In genomic region chr4:78565971-78566372, GRCh38 we compare ENCODE assay signal across 14 cellular contexts. TPM values are rescaled to one million over a fixed set of nuclear protein-coding genes. Genes with fewer than 3 reads are reported as not detected.
DNase-seq lines count a peak whose midpoint lies in the region; ATAC-seq and TF ChIP-seq lines count a peak whose summit lies in the region.
"Had no signal": no experiment of that assay in that cellular context is flagged by ENCODE, and none has a peak within 500 bp of the region (broad histone marks: within the 10 kb centered on the region; RNA-seq: fewer than 3 reads in every experiment).

No MANE protein-coding gene starts in this region.

- no peak for TF ChIP-seq POLR2A in adrenal gland (IDR thresholded peaks at IDR 0.05)

- no peaks in the 10 kb centered on the region for H3K36me3 ChIP-seq in HUES48 (ENCODE audit: control insufficient read depth, insufficient read depth, low read length)
- no peaks in the 10 kb centered on the region for H3K36me3 ChIP-seq in lower lobe of right lung
- no peaks in the 10 kb centered on the region for H3K36me3 ChIP-seq in adrenal gland (replicated peaks in 1 of 2)
- H3K36me3 ChIP-seq: BLaER1 treated with 17β-estradiol and CSF1 and Interleukin-3, amounts not matched to agents 10 nM and 100 nM had no signal

- ATAC-seq in lower lobe of right lung (peak; percentile 31 to 53), HG02623 (IDR thresholded peaks at IDR 0.05; ENCODE audit: unreplicated experiment) (no peak)
- no peak for ATAC-seq in activated T-helper 17 cell treated with anti-CD3 and anti-CD28 coated beads, Interleukin-2, amount 50 U/mL, for 72 hours (replicated peaks)

- no peaks in the 10 kb centered on the region for H3K36me3 Mint-ChIP-seq in activated T-helper 17 cell treated with anti-CD3 and anti-CD28 coated beads, Interleukin-2, amount 50 U/mL, for 72 hours (ENCODE audit: low read depth)

- H3K4me1 ChIP-seq in HUES48 (ENCODE audit: control insufficient read depth, insufficient read depth, low read length) (peaks cover 69% of the 10 kb centered on the region), lower lobe of right lung (peaks cover 47% of the 10 kb centered on the region), adrenal gland (replicated peaks in 1 of 2) (peaks cover 0 to 18% of the 10 kb centered on the region in 2 donors)

- H3K27ac Mint-ChIP-seq in activated T-helper 17 cell treated with anti-CD3 and anti-CD28 coated beads, Interleukin-2, amount 50 U/mL, for 72 hours, result no peak overlapping the region
- H3K27ac Mint-ChIP-seq: activated B cell treated with CpG ODN at 0.5 μM for 24 hours had no signal

- DNase-seq in ACHN (peak; percentile 10), choroid plexus epithelial cell (ENCODE audit: low read depth) (peak; percentile 69), lower lobe of right lung (no peak), HuH-7.5 (ENCODE audit: low spot score) (no peak), adrenal gland (no peak)
- DNase-seq: activated B cell treated with CpG ODN at 0.5 μM for 24 hours; activated naive CD4-positive, alpha-beta T cell treated with Interleukin-2 at 50 U/mL for 16 hours; effector CD4-positive, alpha-beta T cell; NCI-H1048; retina had no signal

- WGBS in adrenal gland, 4 donors, result 84 to 94% (median 89%) methylated on average over 2 of the region's 2 CpGs

- in situ Hi-C loops in ACHN (cut with HindIII; ENCODE audit: low pct_ligation_motif_present, low pct_unique_long_range_greater_than_20kb, low sequenced_read_pairs), result no loop called here

- H3K27ac ChIP-seq in HUES48 (ENCODE audit: low read depth, low read length) (peak overlapping the region; percentile 57), lower lobe of right lung (no peak overlapping the region), adrenal gland (peak overlapping the region in 1 of 5 donors; percentile 29)
- H3K27ac ChIP-seq: BLaER1 treated with 17β-estradiol and CSF1 and Interleukin-3, amounts not matched to agents 10 nM and 100 nM had no signal

- peaks cover 42% of the 10 kb centered on the region for H3K27me3 Mint-ChIP-seq in activated T-helper 17 cell treated with anti-CD3 and anti-CD28 coated beads, Interleukin-2, amount 50 U/mL, for 72 hours

- no peak overlapping the region for H3K4me3 ChIP-seq in HUES48 (ENCODE audit: low read depth, low read length)
- no peak overlapping the region for H3K4me3 ChIP-seq in choroid plexus epithelial cell (ENCODE audit: low read depth, low read length)
- H3K4me3 ChIP-seq in lower lobe of right lung, result no peak overlapping the region
- H3K4me3 ChIP-seq in adrenal gland, result no peak overlapping the region
- H3K4me3 ChIP-seq: BLaER1 treated with 17β-estradiol and CSF1 and Interleukin-3, amounts not matched to agents 10 nM and 100 nM had no signal

- no peaks in the 10 kb centered on the region for H3K9me3 Mint-ChIP-seq in activated T-helper 17 cell treated with anti-CD3 and anti-CD28 coated beads, Interleukin-2, amount 50 U/mL, for 72 hours
- H3K9me3 Mint-ChIP-seq: activated B cell treated with CpG ODN at 0.5 μM for 24 hours had no signal

- no peaks in the 10 kb centered on the region for H3K4me1 Mint-ChIP-seq in activated T-helper 17 cell treated with anti-CD3 and anti-CD28 coated beads, Interleukin-2, amount 50 U/mL, for 72 hours
- H3K4me1 Mint-ChIP-seq: activated B cell treated with CpG ODN at 0.5 μM for 24 hours had no signal

- no peak overlapping the region for H3K9ac ChIP-seq in HUES48 (ENCODE audit: low read depth, low read length)
- H3K9ac ChIP-seq: BLaER1 treated with 17β-estradiol and CSF1 and Interleukin-3, amounts not matched to agents 10 nM and 100 nM had no signal

- H3K27me3 ChIP-seq in HUES48 (ENCODE audit: control insufficient read depth, insufficient read depth, low read length) (no peaks in the 10 kb centered on the region), lower lobe of right lung (ENCODE audit: low read depth) (no peaks in the 10 kb centered on the region), adrenal gland (no peaks in the 10 kb centered on the region)
- H3K27me3 ChIP-seq: BLaER1 treated with 17β-estradiol and CSF1 and Interleukin-3, amounts not matched to agents 10 nM and 100 nM had no signal

- H3K9me3 ChIP-seq in HUES48 (ENCODE audit: control insufficient read depth, insufficient read depth, low read length) (no peaks in the 10 kb centered on the region), lower lobe of right lung (no peaks in the 10 kb centered on the region), adrenal gland (replicated peaks in 1 of 3) (no peaks in the 10 kb centered on the region)
- H3K9me3 ChIP-seq: BLaER1 treated with 17β-estradiol and CSF1 and Interleukin-3, amounts not matched to agents 10 nM and 100 nM had no signal

- no peak overlapping the region for H3K4me3 Mint-ChIP-seq in activated T-helper 17 cell treated with anti-CD3 and anti-CD28 coated beads, Interleukin-2, amount 50 U/mL, for 72 hours
- H3K4me3 Mint-ChIP-seq: activated B cell treated with CpG ODN at 0.5 μM for 24 hours had no signal

- TF ChIP-seq CTCF in choroid plexus epithelial cell (conservative IDR thresholded peaks at IDR 0.05; ENCODE audit: low read depth, low read length) (no peak), lower lobe of right lung (IDR thresholded peaks at IDR 0.05) (no peak), adrenal gland (IDR thresholded peaks at IDR 0.05) (no peak)

- intact Hi-C loops in lower lobe of right lung (cut with DNase I) (no loop called here), adrenal gland (cut with DNase I) (no loop called here)

RNA-seq across cellular contexts. Expression of gene ANXA3, which starts 14.4 kb away (rescaled TPM):
- total RNA-seq in lower lobe of right lung (148 TPM), adrenal gland (1 to 10 TPM in 7 of 8 donors, under 1 TPM in 1; 0.72 to 6.7 (median 2.9) TPM)
- 10 to 100 TPM in 1 of 3 donors, 1 to 10 TPM in 2; 4.5 to 14.1 (median 9.2) TPM for polyA plus RNA-seq in adrenal gland
- total RNA-seq in activated T-helper 17 cell treated with anti-CD3 and anti-CD28 coated beads, Interleukin-2, amount 50 U/mL, for 72 hours, result not detected

Comparison
In these comparisons a context has a peak if more than half of its experiments do, and no peak if none do; other contexts are left out.
1. DNase-seq: peak in ACHN (single experiment) and choroid plexus epithelial cell (single experiment); none in lower lobe of right lung (single experiment), HuH-7.5 (single experiment) and adrenal gland (0 of 7).
2. ATAC-seq: peak in lower lobe of right lung (2 of 2); none in HG02623 (single experiment) and activated T-helper 17 cell treated with anti-CD3 and anti-CD28 coated beads, Interleukin-2, amount 50 U/mL, for 72 hours (single experiment).
3. RNA of gene ANXA3, which starts 14.4 kb away (total RNA-seq): 148 TPM in lower lobe of right lung (single experiment); 0.72 to 6.7 TPM in adrenal gland and not detected in activated T-helper 17 cell treated with anti-CD3 and anti-CD28 coated beads, Interleukin-2, amount 50 U/mL, for 72 hours; every median in the first group is over 10 times any median in the second.